In genomic region chr12:614727-615060, GRCh38 we compare ENCODE assay signal across 14 cellular contexts. TPM values are rescaled to one million over a fixed set of nuclear protein-coding genes. Genes with fewer than 3 reads are reported as not detected.
A peak's percentile ranks its signal among the peaks of the same experiment; 100 is the strongest.
DNase-seq lines count a peak whose midpoint lies in the region; ATAC-seq and TF ChIP-seq lines count a peak whose summit lies in the region.
"Had no signal": no experiment of that assay in that cellular context is flagged by ENCODE, and none has a peak within 500 bp of the region (broad histone marks: within the 10 kb centered on the region; RNA-seq: fewer than 3 reads in every experiment).

No MANE protein-coding gene starts in this region.

- ATAC-seq in HG02678 (IDR thresholded peaks at IDR 0.05; ENCODE audit: unreplicated experiment), result no peak
- ATAC-seq in GM19324 (IDR thresholded peaks at IDR 0.05; ENCODE audit: low FRiP score, unreplicated experiment), result no peak

- peak; percentile 53 for DNase-seq in DMS53 (lab: John Stamatoyannopoulos, UW)
- no peak for DNase-seq in DMS53 treated with DMSO at 0.1 percent for 48 hours (lab: John Stamatoyannopoulos, UW; ENCODE audit: unreplicated experiment)
- DNase-seq in NT2/D1 (ENCODE audit: low read depth, low spot score), result no peak
- no peak for DNase-seq in esophagus squamous epithelium (lab: John Stamatoyannopoulos, UW)
- no peak for DNase-seq in MG63
- DNase-seq: DMS79 treated with DMSO at 0.1 percent for 48 hours, HCEC 1CT, NCI-H226, SHP77 treated with DMSO at 0.1 percent for 48 hours, T-helper 17 cell had no signal

- no peak overlapping the region for H3K4me3 ChIP-seq in NT2/D1 (ENCODE audit: insufficient read length, low read depth)
- H3K4me3 ChIP-seq in esophagus squamous epithelium, result no peak overlapping the region
- peak overlapping the region in 1 of 7 experiments; percentile 12 for H3K4me3 ChIP-seq in skin epidermis
- H3K4me3 ChIP-seq in MG63, result no peak overlapping the region

- H3K36me3 ChIP-seq in NT2/D1 (ENCODE audit: insufficient read depth, insufficient read length, low read length), result no peaks in the 10 kb centered on the region
- H3K36me3 ChIP-seq in esophagus squamous epithelium, result no peaks in the 10 kb centered on the region
- H3K36me3 ChIP-seq in MG63, result no peaks in the 10 kb centered on the region

- TF ChIP-seq POLR2A in esophagus squamous epithelium (IDR thresholded peaks at IDR 0.05), result no peak

- 50 to 71% methylated on average over 6 to 10 of the region's 10 CpGs for WGBS in esophagus squamous epithelium, 2 donors

- intact Hi-C loops in esophagus squamous epithelium (cut with DNase I), result no loop called here

- TF ChIP-seq CTCF in esophagus squamous epithelium (IDR thresholded peaks at IDR 0.05), result no peak

- H3K9ac ChIP-seq in NT2/D1 (ENCODE audit: insufficient read length, low read depth), result peak overlapping the region; percentile 23

- H3K9me3 ChIP-seq in NT2/D1 (ENCODE audit: insufficient read depth, low read length), result no peaks in the 10 kb centered on the region
- no peaks in the 10 kb centered on the region for H3K9me3 ChIP-seq in esophagus squamous epithelium
- no peaks in the 10 kb centered on the region for H3K9me3 ChIP-seq in MG63

- H3K27ac ChIP-seq in esophagus squamous epithelium (peak overlapping the region; percentile 68 to 87 (median 80)), skin epidermis (peak overlapping the region in 18 of 21 experiments; percentile 34 to 82 (median 70))
- H3K27ac ChIP-seq: 22Rv1 had no signal

- peaks cover 6% of the 10 kb centered on the region for H3K27me3 ChIP-seq in NT2/D1 (ENCODE audit: insufficient read depth, insufficient read length)
- H3K27me3 ChIP-seq in esophagus squamous epithelium, result no peaks in the 10 kb centered on the region
- H3K27me3 ChIP-seq in MG63, result no peaks in the 10 kb centered on the region

- H3K4me1 ChIP-seq in NT2/D1 (ENCODE audit: insufficient read depth, insufficient read length), result peaks cover 23% of the 10 kb centered on the region
- peaks cover 13 to 78% (median 46%) of the 10 kb centered on the region in 3 donors for H3K4me1 ChIP-seq in esophagus squamous epithelium

RNA-seq across cellular contexts. Expression of gene NINJ2, which starts 48.6 kb away (rescaled TPM):
- total RNA-seq in esophagus squamous epithelium, result 10 to 100 TPM in 1 of 4 donors, 1 to 10 TPM in 3; 2.2 to 14.9 (median 4.5) TPM
- 3.1 TPM in 1 of 2 replicates, not detected in the other for total RNA-seq in MG63 (2014; rRNA removed; shearing (Covaris generic); ENCODE audit: low replicate concordance)
